Comparison of ENCODE assay signal across 1 cellular context in the genomic region with DNA sequence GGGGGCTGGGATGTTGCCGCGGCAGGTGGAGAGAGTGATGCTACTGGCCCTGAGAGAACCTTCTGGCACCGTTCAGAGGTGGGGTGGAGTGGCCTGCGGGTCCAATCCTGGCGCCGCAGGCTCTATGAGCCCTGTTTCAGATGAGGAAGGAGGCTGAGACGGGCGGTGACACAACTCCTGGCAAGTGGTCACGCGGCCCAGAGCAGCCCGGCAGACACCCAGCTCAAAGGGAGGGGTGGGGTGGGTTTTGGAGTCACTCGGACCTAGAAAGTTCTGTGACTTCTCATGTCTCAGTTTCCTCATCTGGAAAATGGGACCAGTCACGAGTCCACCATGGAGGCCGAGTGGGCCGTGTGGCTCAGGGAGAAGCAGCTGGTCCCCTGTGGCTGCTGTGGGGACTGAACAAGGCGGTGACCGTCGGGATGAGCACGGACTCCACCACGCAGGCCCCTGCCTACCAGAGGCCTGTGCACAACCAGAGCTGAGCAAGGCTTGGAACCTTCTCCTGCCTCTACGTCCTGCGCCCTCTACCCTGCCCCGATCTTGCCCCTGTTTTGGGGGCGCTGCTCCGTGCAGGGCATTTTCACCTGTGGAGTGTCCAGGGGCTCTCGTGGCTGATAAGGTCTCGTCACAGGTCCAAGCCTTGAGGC.
TF ChIP-seq lines count a peak whose summit lies in the region.

No MANE protein-coding gene starts in this region.

TF ChIP-seq in IMR-90, 13 proteins besides CTCF, POLR2A, EP300 and RAD21:
- TF ChIP-seq CEBPB (IDR thresholded peaks at IDR 0.05; ENCODE audit: low read depth, low read length) (no peak), RCOR1 (IDR thresholded peaks at IDR 0.05; ENCODE audit: insufficient replicate concordance, low read length) (no peak), SMC3 (IDR thresholded peaks at IDR 0.05; ENCODE audit: low read depth, low read length) (no peak), RFX5 (IDR thresholded peaks at IDR 0.05; ENCODE audit: low read depth, low read length) (no peak), MAFK (IDR thresholded peaks at IDR 0.05; ENCODE audit: low read depth, low read length) (no peak), MXI1 (IDR thresholded peaks at IDR 0.05; ENCODE audit: borderline replicate concordance, low read depth, low read length) (no peak)
- TF ChIP-seq, protein P1, sequence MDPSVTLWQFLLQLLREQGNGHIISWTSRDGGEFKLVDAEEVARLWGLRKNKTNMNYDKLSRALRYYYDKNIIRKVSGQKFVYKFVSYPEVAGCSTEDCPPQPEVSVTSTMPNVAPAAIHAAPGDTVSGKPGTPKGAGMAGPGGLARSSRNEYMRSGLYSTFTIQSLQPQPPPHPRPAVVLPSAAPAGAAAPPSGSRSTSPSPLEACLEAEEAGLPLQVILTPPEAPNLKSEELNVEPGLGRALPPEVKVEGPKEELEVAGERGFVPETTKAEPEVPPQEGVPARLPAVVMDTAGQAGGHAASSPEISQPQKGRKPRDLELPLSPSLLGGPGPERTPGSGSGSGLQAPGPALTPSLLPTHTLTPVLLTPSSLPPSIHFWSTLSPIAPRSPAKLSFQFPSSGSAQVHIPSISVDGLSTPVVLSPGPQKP (IDR thresholded peaks at IDR 0.05; ENCODE audit: borderline replicate concordance, low read depth, low read length), result no peak
- TF ChIP-seq, protein P2, sequence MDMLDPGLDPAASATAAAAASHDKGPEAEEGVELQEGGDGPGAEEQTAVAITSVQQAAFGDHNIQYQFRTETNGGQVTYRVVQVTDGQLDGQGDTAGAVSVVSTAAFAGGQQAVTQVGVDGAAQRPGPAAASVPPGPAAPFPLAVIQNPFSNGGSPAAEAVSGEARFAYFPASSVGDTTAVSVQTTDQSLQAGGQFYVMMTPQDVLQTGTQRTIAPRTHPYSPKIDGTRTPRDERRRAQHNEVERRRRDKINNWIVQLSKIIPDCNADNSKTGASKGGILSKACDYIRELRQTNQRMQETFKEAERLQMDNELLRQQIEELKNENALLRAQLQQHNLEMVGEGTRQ (IDR thresholded peaks at IDR 0.05; ENCODE audit: low read depth, low read length), result no peak
